ENCODE assay signal across 18 cellular contexts in the genomic region with DNA sequence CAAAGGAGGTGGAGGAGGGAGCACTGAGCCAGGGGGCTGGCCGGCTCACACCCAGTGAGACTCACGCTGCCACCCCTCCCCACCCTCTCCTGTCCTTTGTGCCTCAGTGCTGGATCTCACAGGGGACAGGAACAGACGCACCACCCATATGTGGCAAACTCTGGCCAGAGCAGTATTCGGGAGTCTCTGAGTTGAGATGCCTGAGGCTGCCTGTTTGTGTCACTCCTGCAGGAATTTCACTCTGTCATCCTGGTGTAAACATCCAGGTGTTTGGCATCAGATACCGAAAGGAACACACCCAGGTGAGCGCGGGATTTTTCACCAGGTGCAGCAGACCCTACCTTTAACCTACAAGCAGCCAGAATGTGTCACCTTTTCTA. TPM values are rescaled to one million over a fixed set of nuclear protein-coding genes. Genes with fewer than 3 reads are reported as not detected.
DNase-seq lines count a peak whose midpoint lies in the region; ATAC-seq and TF ChIP-seq lines count a peak whose summit lies in the region.
"Had no signal": no experiment of that assay in that cellular context is flagged by ENCODE, and none has a peak within 500 bp of the region (broad histone marks: within the 10 kb centered on the region; RNA-seq: fewer than 3 reads in every experiment).

No MANE protein-coding gene starts in this region.

- H3K4me3 ChIP-seq in HUES48 (ENCODE audit: low read depth, low read length) (no peak overlapping the region), iPS-15b (ENCODE audit: low read depth, low read length) (peak overlapping the region; percentile 8), stomach (peak overlapping the region in 2 of 4 donors; percentile 11 to 16)
- H3K4me3 ChIP-seq: hepatocyte, tibial nerve had no signal

- no peak overlapping the region for H3K27ac Mint-ChIP-seq in MCF 10A (ENCODE audit: low read depth, unreplicated experiment)
- H3K27ac Mint-ChIP-seq: activated naive CD4-positive, alpha-beta T cell treated with anti-CD3 and anti-CD28 coated beads, Interleukin-2, amount 50 U/mL, for 72 hours; T-helper 2 cell treated with Interferon-gamma antibody and Interleukin-4, amounts not matched to agents 5 μg/mL and 100 μg/mL, for 36 hours had no signal

- 19 to 38% (median 31%) methylated on average over 6 to 7 of the region's 7 CpGs for WGBS in stomach, 5 donors

- TF ChIP-seq CTCF in MCF 10A (IDR thresholded peaks at IDR 0.05; ENCODE audit: unreplicated experiment) = no peak
- no peak for TF ChIP-seq CTCF in stomach (IDR thresholded peaks at IDR 0.05)

- H3K27me3 ChIP-seq in HUES48 (ENCODE audit: control insufficient read depth, insufficient read depth, low read length) = no peaks in the 10 kb centered on the region
- H3K27me3 ChIP-seq in iPS-15b (ENCODE audit: control insufficient read depth, insufficient read depth, low read length) = no peaks in the 10 kb centered on the region
- H3K27me3 ChIP-seq in stomach = peaks cover 0 to 33% (median 0%) of the 10 kb centered on the region in 3 donors
- H3K27me3 ChIP-seq: tibial nerve had no signal

- no peaks in the 10 kb centered on the region for H3K9me3 Mint-ChIP-seq in MCF 10A (ENCODE audit: unreplicated experiment)
- H3K9me3 Mint-ChIP-seq: activated naive CD4-positive, alpha-beta T cell treated with anti-CD3 and anti-CD28 coated beads, Interleukin-2, amount 50 U/mL, for 72 hours; central memory CD8-positive, alpha-beta T cell; T-helper 2 cell treated with Interferon-gamma antibody and Interleukin-4, amounts not matched to agents 5 μg/mL and 100 μg/mL, for 36 hours had no signal

- no peak for ATAC-seq in GM21381 (IDR thresholded peaks at IDR 0.05; ENCODE audit: unreplicated experiment)
- ATAC-seq: activated naive CD4-positive, alpha-beta T cell treated with anti-CD3 and anti-CD28 coated beads, Interleukin-2, amount 50 U/mL, for 72 hours had no signal

- H3K9me3 ChIP-seq in HUES48 (ENCODE audit: control insufficient read depth, insufficient read depth, low read length) = no peaks in the 10 kb centered on the region
- H3K9me3 ChIP-seq in iPS-15b (ENCODE audit: control insufficient read depth, insufficient read depth, low read length) = no peaks in the 10 kb centered on the region
- no peaks in the 10 kb centered on the region for H3K9me3 ChIP-seq in stomach
- H3K9me3 ChIP-seq: tibial nerve had no signal

- H3K4me1 Mint-ChIP-seq in MCF 10A (ENCODE audit: insufficient read depth, unreplicated experiment) = peaks cover 10% of the 10 kb centered on the region
- H3K4me1 Mint-ChIP-seq: central memory CD8-positive, alpha-beta T cell had no signal

- no peak for TF ChIP-seq EP300 in stomach (IDR thresholded peaks at IDR 0.05)

- POLR2A ChIA-PET in MCF 10A (lab: Yijun Ruan, JAX) = no interaction called here

- CTCF ChIA-PET in MCF 10A (lab: Yijun Ruan, JAX) = interaction anchor here (1.1 to 6.0 kb wide), 3 partner anchors 24 to 1057 kb away, joined by 4 to 32 read pairs (median 6); no protein-coding TSS in a partner anchor

- no peak for TF ChIP-seq POLR2A in stomach (IDR thresholded peaks at IDR 0.05)

- no peaks in the 10 kb centered on the region for H3K36me3 Mint-ChIP-seq in MCF 10A (ENCODE audit: insufficient read depth, unreplicated experiment)
- H3K36me3 Mint-ChIP-seq: activated naive CD4-positive, alpha-beta T cell treated with anti-CD3 and anti-CD28 coated beads, Interleukin-2, amount 50 U/mL, for 72 hours had no signal

- DNase-seq in MCF 10A (ENCODE audit: unreplicated experiment) (peak; percentile 34), stomach (no peak), NCI-H1092 treated with DMSO at 0.1 percent for 48 hours (lab: John Stamatoyannopoulos, UW) (no peak), mucosa of gallbladder (ENCODE audit: low spot score) (no peak), NCI-H774 (lab: John Stamatoyannopoulos, UW) (no peak)
- DNase-seq: activated CD4-positive, alpha-beta T cell treated with anti-CD3 and anti-CD28 coated beads for 48 hours; DMS53; NCI-H187 had no signal

- peak overlapping the region; percentile 88 for H3K27ac ChIP-seq in HUES48 (ENCODE audit: low read depth, low read length)
- H3K27ac ChIP-seq in stomach = peak overlapping the region in 4 of 5 donors; percentile 1 to 92 (median 47)
- H3K27ac ChIP-seq: hepatocyte had no signal

- H3K4me1 ChIP-seq in HUES48 (ENCODE audit: control insufficient read depth, insufficient read depth, low read length) (peaks cover 63% of the 10 kb centered on the region), iPS-15b (ENCODE audit: control insufficient read depth, insufficient read depth, low read length) (peaks cover 48% of the 10 kb centered on the region), stomach (peaks cover 23 to 87% (median 51%) of the 10 kb centered on the region in 4 donors)

- intact Hi-C loops in MCF 10A (cut with micrococcal nuclease) (no loop called here), stomach (cut with DNase I; ENCODE audit: low total_unique reads) (no loop called here)

- H3K4me3 Mint-ChIP-seq in MCF 10A (ENCODE audit: unreplicated experiment) = no peak overlapping the region
- H3K4me3 Mint-ChIP-seq: central memory CD8-positive, alpha-beta T cell; T-helper 2 cell treated with Interferon-gamma antibody and Interleukin-4, amounts not matched to agents 5 μg/mL and 100 μg/mL, for 36 hours had no signal

- BruUV-seq in MCF 10A (replicated peaks; lab: Mats Ljungman, UMichigan) = no TSS peak

- H3K36me3 ChIP-seq in HUES48 (ENCODE audit: control insufficient read depth, insufficient read depth, low read length) = peaks cover 27% of the 10 kb centered on the region
- H3K36me3 ChIP-seq in iPS-15b (ENCODE audit: control insufficient read depth, insufficient read depth, low read length) = peaks cover 26% of the 10 kb centered on the region
- H3K36me3 ChIP-seq in stomach = peaks cover 0 to 11% (median 5%) of the 10 kb centered on the region in 4 donors

- H3K9ac ChIP-seq in HUES48 (ENCODE audit: low read depth, low read length) = no peak overlapping the region
- H3K9ac ChIP-seq in iPS-15b (ENCODE audit: low read depth, low read length) = peak overlapping the region; percentile 65

- no peaks in the 10 kb centered on the region for H3K27me3 Mint-ChIP-seq in MCF 10A (ENCODE audit: insufficient read depth, unreplicated experiment)

RNA-seq across cellular contexts. Expression of a gene that starts 25.7 kb away (rescaled TPM):
- total RNA-seq in MCF 10A (2022) (0.37 and 0.51 TPM in 2 replicates), stomach (10 to 100 TPM in 4 of 5 donors, 1 to 10 TPM in 1; 1.7 to 64.2 (median 30.1) TPM), mucosa of gallbladder (17.5 TPM)
- 10 to 100 TPM in 1 of 3 donors, 1 to 10 TPM in 2; 4.6 to 19.8 (median 8.0) TPM for polyA plus RNA-seq in stomach
- total RNA-seq: HT-29, pulmonary artery endothelial cell had no signal
